27 cellular contexts compared by ENCODE assay signal in genomic region chrX:24536551-24536950, GRCh38.
DNase-seq lines count a peak whose midpoint lies in the region; ATAC-seq, FAIRE-seq and TF ChIP-seq lines count a peak whose summit lies in the region.
"Had no signal": no experiment of that assay in that cellular context is flagged by ENCODE, and none has a peak within 500 bp of the region (broad histone marks: within the 10 kb centered on the region; RNA-seq: fewer than 3 reads in every experiment).

No MANE protein-coding gene starts in this region.

- no peaks in the 10 kb centered on the region for H3K23me2 ChIP-seq in H1 (ENCODE audit: low read depth, low read length)

- no peak overlapping the region for H3K4me2 ChIP-seq in A549
- H3K4me2 ChIP-seq in H1 (ENCODE audit: insufficient read depth in 1 of 2, low read depth in 2 of 2, low read length in 2 of 2): no peak overlapping the region
- H3K4me2 ChIP-seq: BLaER1 treated with 17β-estradiol and CSF1 and Interleukin-3, amounts not matched to agents 10 nM and 100 nM had no signal

- no peak overlapping the region for H3K4me3 Mint-ChIP-seq in nephron progenitor cell
- H3K4me3 Mint-ChIP-seq: B cell; CD4-positive, alpha-beta T cell; CD8-positive, alpha-beta T cell had no signal

- no peaks in the 10 kb centered on the region for H3K27me3 Mint-ChIP-seq in nephron progenitor cell (ENCODE audit: low read depth, poor library complexity)
- H3K27me3 Mint-ChIP-seq: B cell; CD4-positive, alpha-beta T cell had no signal

- CTCF ChIA-PET in A549 (lab: Yijun Ruan, JAX): interaction anchor here (1.5 kb wide), 1 partner anchor 15 kb away, joined by 3 read pairs; no protein-coding TSS in a partner anchor
- CTCF ChIA-PET in H1 (lab: Charles Lee; ENCODE audit: partially characterized antibody): interaction anchor here (0.7 to 1.0 kb wide), 2 partner anchors 13 to 89 kb away, joined by 3 to 4 read pairs; no protein-coding TSS in a partner anchor

- no peak overlapping the region for H2BK15ac ChIP-seq in H1 (ENCODE audit: low read length)

- H2AFZ ChIP-seq in H1 (ENCODE audit: low read length): no peak overlapping the region

- no peak for DNase-seq in A549 (ENCODE audit: low read depth in 1 of 2, low spot score in 1 of 2)
- no peak for DNase-seq in H1 (ENCODE audit: low read depth in 1 of 2, low spot score in 2 of 2)
- DNase-seq in kidney: no peak
- no peak for DNase-seq in mucosa of descending colon
- DNase-seq in psoas muscle: no peak
- no peak for DNase-seq in COLO829 (ENCODE audit: low spot score)
- no peak for DNase-seq in nephron progenitor cell
- DNase-seq: 8988T; AML-193; CD4-positive, alpha-beta T cell; CD8-positive, alpha-beta T cell; COR-L47; DMS 273 treated with DMSO at 0.1 percent for 48 hours; DMS153; DMS53; DMS79; DND-41; EL; GDM1 had no signal

- no peaks in the 10 kb centered on the region for H3K79me1 ChIP-seq in H1 (ENCODE audit: low read depth, low read length)

- no peak overlapping the region for H3K18ac ChIP-seq in H1 (ENCODE audit: extremely low read depth, low read length)

- no peaks in the 10 kb centered on the region for H4K20me1 ChIP-seq in H1 (replicated peaks in 1 of 2; ENCODE audit: control insufficient read depth in 1 of 2, insufficient read depth in 2 of 2, low read length in 2 of 2)
- H4K20me1 ChIP-seq: BLaER1 treated with 17β-estradiol and CSF1 and Interleukin-3, amounts not matched to agents 10 nM and 100 nM had no signal

- no peak for ATAC-seq in A549
- peak; percentile 62 for ATAC-seq in mucosa of descending colon
- no peak for ATAC-seq in psoas muscle
- ATAC-seq in HG02970 (IDR thresholded peaks at IDR 0.05; ENCODE audit: low FRiP score, unreplicated experiment): no peak
- ATAC-seq: CD8-positive, alpha-beta T cell; GM12878 had no signal

- no peak for TF ChIP-seq EP300 in A549 (IDR thresholded peaks at IDR 0.05)
- no peak for TF ChIP-seq EP300 in H1 (IDR thresholded peaks at IDR 0.05; ENCODE audit: borderline replicate concordance in 1 of 2, low read depth in 2 of 2, low read length in 2 of 2)

- H3K56ac ChIP-seq in H1 (replicated peaks; ENCODE audit: insufficient read length, low read depth, low read length): no peak overlapping the region

- no peak overlapping the region for H4K5ac ChIP-seq in H1 (ENCODE audit: insufficient read length, low read depth, low read length)

- TF ChIP-seq CTCF in A549 (IDR thresholded peaks at IDR 0.05): no peak
- no peak for TF ChIP-seq CTCF in H1 (IDR thresholded peaks at IDR 0.05; ENCODE audit: control extremely low read depth in 1 of 3, insufficient read depth in 1 of 3, low read depth in 1 of 3, low read length in 3 of 3)
- no peak for TF ChIP-seq CTCF in kidney (IDR thresholded peaks at IDR 0.05; ENCODE audit: borderline replicate concordance, extremely low read depth, insufficient read depth)
- no peak for TF ChIP-seq CTCF in mucosa of descending colon (IDR thresholded peaks at IDR 0.05)
- TF ChIP-seq CTCF in psoas muscle (IDR thresholded peaks at IDR 0.05): no peak
- no peak for TF ChIP-seq CTCF in nephron progenitor cell (IDR thresholded peaks at IDR 0.05)

- H3K27ac ChIP-seq in A549: no peak overlapping the region
- H3K27ac ChIP-seq in H1 (ENCODE audit: low read depth, low read length): no peak overlapping the region
- H3K27ac ChIP-seq in kidney (ENCODE audit: low read depth in 2 of 2, low read length in 2 of 2): no peak overlapping the region
- no peak overlapping the region for H3K27ac ChIP-seq in psoas muscle
- H3K27ac ChIP-seq: BLaER1 treated with 17β-estradiol and CSF1 and Interleukin-3, amounts not matched to agents 10 nM and 100 nM; C4-2B had no signal

- no peak overlapping the region for H2BK20ac ChIP-seq in H1 (ENCODE audit: low read length)

- no peaks in the 10 kb centered on the region for H3K79me2 ChIP-seq in H1 (ENCODE audit: control insufficient read depth in 1 of 2, insufficient read depth in 2 of 2, low read length in 2 of 2)

- H3K9me3 Mint-ChIP-seq in nephron progenitor cell: no peaks in the 10 kb centered on the region
- H3K9me3 Mint-ChIP-seq: CD4-positive, alpha-beta T cell; CD8-positive, alpha-beta T cell had no signal

- H3K4me1 ChIP-seq in A549 (no peaks in the 10 kb centered on the region), H1 (replicated peaks in 1 of 4; ENCODE audit: control insufficient read depth in 3 of 4, insufficient read depth in 4 of 4, low read length in 3 of 4) (no peaks in the 10 kb centered on the region), kidney (ENCODE audit: control insufficient read depth in 1 of 2, insufficient read depth in 1 of 2, low read depth in 1 of 2, low read length in 2 of 2) (no peaks in the 10 kb centered on the region), mucosa of descending colon (ENCODE audit: low read depth) (no peaks in the 10 kb centered on the region), psoas muscle (no peaks in the 10 kb centered on the region)

- H4K8ac ChIP-seq in H1 (ENCODE audit: extremely low read depth, insufficient read depth, low read length): no peak overlapping the region

- intact Hi-C loops in kidney (cut with DNase I): no loop called here
- intact Hi-C loops in mucosa of descending colon (cut with DNase I, micrococcal nuclease): no loop called here
- intact Hi-C loops in psoas muscle (cut with DNase I): no loop called here

- TF ChIP-seq RAD21 in A549 (conservative IDR thresholded peaks at IDR 0.05 in 1 of 2, IDR thresholded peaks at IDR 0.05 in 1 of 2) (no peak), H1 (IDR thresholded peaks at IDR 0.05 in 1 of 2, conservative IDR thresholded peaks at IDR 0.05 in 1 of 2; ENCODE audit: low read depth in 2 of 2, low read length in 2 of 2) (no peak)

- FAIRE-seq in A549 (lab: Jason Lieb, UNC): peak; percentile 79
- FAIRE-seq in H1 (lab: Jason Lieb, UNC): peak; percentile 50
- FAIRE-seq in kidney (lab: Jason Lieb, UNC): peak; percentile 85
- FAIRE-seq: A204.1, GM12878, GM12892, GM18507 had no signal

- H3K4ac ChIP-seq in H1 (replicated peaks; ENCODE audit: insufficient read length, low read depth, low read length): no peak overlapping the region

- no peak overlapping the region for H2BK12ac ChIP-seq in H1 (ENCODE audit: low read depth, low read length)

- TF ChIP-seq POLR2A in A549 (IDR thresholded peaks at IDR 0.05; ENCODE audit: low read length) (no peak), H1 (IDR thresholded peaks at IDR 0.05; ENCODE audit: control extremely low read depth in 1 of 2, low read depth in 2 of 2, low read length in 2 of 2) (no peak)

- H3K9ac ChIP-seq in H1 (replicated peaks in 1 of 4; ENCODE audit: extremely low read depth in 1 of 4, low read depth in 3 of 4, low read length in 3 of 4) (no peak overlapping the region), kidney (ENCODE audit: low read length in 2 of 2) (no peak overlapping the region)
- H3K9ac ChIP-seq: BLaER1 treated with 17β-estradiol and CSF1 and Interleukin-3, amounts not matched to agents 10 nM and 100 nM had no signal

- H3K36me3 Mint-ChIP-seq in nephron progenitor cell (ENCODE audit: low read depth): peaks cover 54% of the 10 kb centered on the region

- no peak overlapping the region for H2AK5ac ChIP-seq in H1 (ENCODE audit: low read depth, low read length)

- no peak overlapping the region for H2BK120ac ChIP-seq in H1 (replicated peaks; ENCODE audit: low read depth, low read length)

- no peaks in the 10 kb centered on the region for H3K4me1 Mint-ChIP-seq in nephron progenitor cell
- H3K4me1 Mint-ChIP-seq: B cell had no signal

- POLR2A ChIA-PET in A549 (lab: Yijun Ruan, JAX) (no interaction called here), H1 (lab: Charles Lee; ENCODE audit: partially characterized antibody) (no interaction called here)

- no peak overlapping the region for H3K23ac ChIP-seq in H1 (ENCODE audit: insufficient read length)

- no peak overlapping the region for H3K27ac Mint-ChIP-seq in nephron progenitor cell
- H3K27ac Mint-ChIP-seq: B cell; CD4-positive, alpha-beta T cell; CD8-positive, alpha-beta T cell had no signal

- H3K4me3 ChIP-seq in A549 (no peak overlapping the region), H1 (ENCODE audit: extremely low read depth in 1 of 4, insufficient read depth in 2 of 4, low read depth in 3 of 4, low read length in 4 of 4) (no peak overlapping the region), kidney (ENCODE audit: low read length in 2 of 2) (no peak overlapping the region), mucosa of descending colon (no peak overlapping the region), psoas muscle (no peak overlapping the region)
- H3K4me3 ChIP-seq: BLaER1 treated with 17β-estradiol and CSF1 and Interleukin-3, amounts not matched to agents 10 nM and 100 nM; GM12878 had no signal

- H3K14ac ChIP-seq in H1 (ENCODE audit: insufficient read length): no peak overlapping the region

- no peak overlapping the region for H4K91ac ChIP-seq in H1 (replicated peaks; ENCODE audit: insufficient read length, low read length)

- H3K9me3 ChIP-seq in A549 (no peaks in the 10 kb centered on the region), H1 (ENCODE audit: insufficient read depth in 2 of 2, low read depth in 1 of 2, low read length in 1 of 2) (no peaks in the 10 kb centered on the region), kidney (ENCODE audit: control insufficient read depth in 1 of 2, low read length in 2 of 2) (no peaks in the 10 kb centered on the region), mucosa of descending colon (no peaks in the 10 kb centered on the region), psoas muscle (no peaks in the 10 kb centered on the region)
- H3K9me3 ChIP-seq: BLaER1 treated with 17β-estradiol and CSF1 and Interleukin-3, amounts not matched to agents 10 nM and 100 nM had no signal

- H3K36me3 ChIP-seq in H1 (ENCODE audit: control insufficient read depth in 2 of 4, insufficient read depth in 4 of 4, low read length in 3 of 4) (peaks cover 0 to 19% (median 5%) of the 10 kb centered on the region in 4 experiments; a peak in 3 of 8 replicates), kidney (ENCODE audit: control insufficient read depth in 1 of 2, insufficient read depth in 2 of 2, low read length in 2 of 2) (no peaks in the 10 kb centered on the region), mucosa of descending colon (ENCODE audit: low read depth) (no peaks in the 10 kb centered on the region), psoas muscle (ENCODE audit: insufficient read depth in 1 of 2, low read depth in 1 of 2) (no peaks in the 10 kb centered on the region)

- no peak overlapping the region for H2BK5ac ChIP-seq in H1 (ENCODE audit: low read depth, low read length)

- H3K27me3 ChIP-seq in H1 (replicated peaks in 1 of 4; ENCODE audit: control insufficient read depth in 3 of 4, extremely low read depth in 1 of 4, insufficient read depth in 3 of 4, low read length in 3 of 4) (no peaks in the 10 kb centered on the region), psoas muscle (ENCODE audit: insufficient read depth in 3 of 3, low read length in 2 of 3) (no peaks in the 10 kb centered on the region)
- H3K27me3 ChIP-seq: BLaER1 treated with 17β-estradiol and CSF1 and Interleukin-3, amounts not matched to agents 10 nM and 100 nM had no signal

TF ChIP-seq in A549, 52 proteins besides CTCF, POLR2A, EP300 and RAD21 (continues in another document):
- no peak for TF ChIP-seq HOXB5 (CRISPR knock-in tag; IDR thresholded peaks at IDR 0.05)

TF ChIP-seq in H1, 55 proteins besides CTCF, POLR2A, EP300 and RAD21 (continues in another document):
- TF ChIP-seq TBP (IDR thresholded peaks at IDR 0.05; ENCODE audit: low read depth, low read length) (no peak), TAF1 (IDR thresholded peaks at IDR 0.05; ENCODE audit: low read depth, low read length) (no peak), KDM5A (IDR thresholded peaks at IDR 0.05; ENCODE audit: low read length) (no peak), SIX5 (IDR thresholded peaks at IDR 0.05; ENCODE audit: low read depth, low read length) (no peak)
